8 cellular contexts compared by ENCODE assay signal in genomic region chr7:18866359-18867036, GRCh38.
DNase-seq lines count a peak whose midpoint lies in the region; ATAC-seq and TF ChIP-seq lines count a peak whose summit lies in the region.

No MANE protein-coding gene starts in this region.

- TF ChIP-seq POLR2A in HCT116 (IDR thresholded peaks at IDR 0.05; ENCODE audit: borderline replicate concordance, extremely low read depth, insufficient read depth, insufficient read length) (no peak), thyroid gland (IDR thresholded peaks at IDR 0.05) (no peak)

- POLR2A ChIA-PET in HCT116 (lab: Charles Lee) = no interaction called here

- WGBS in thyroid gland, 2 donors = 48 to 87% methylated on average over 4 of the region's 4 CpGs

- ATAC-seq in HCT116 = peak; percentile 52; the same call in 1 of the 2 replicates

- H3K27ac ChIP-seq in HCT116 (ENCODE audit: low read depth, low read length) (no peak overlapping the region), thyroid gland (no peak overlapping the region)

- no peaks in the 10 kb centered on the region for H3K79me2 ChIP-seq in HCT116 (ENCODE audit: insufficient read depth, low read length)

- no peak for TF ChIP-seq RAD21 in HCT116 (IDR thresholded peaks at IDR 0.05; ENCODE audit: low read depth)

- RAD21 ChIA-PET in HCT116 (lab: Charles Lee; ENCODE audit: low non-redundant PET in 1 of 2, low total read pairs in 2 of 2, uncharacterized antibody in 2 of 2, unreplicated experiment in 2 of 2) = no interaction called here

- H3K9me2 ChIP-seq in HCT116 (ENCODE audit: insufficient read depth) = no peaks in the 10 kb centered on the region

- H2AFZ ChIP-seq in HCT116 (ENCODE audit: low read depth, low read length, poor library complexity, severe bottlenecking) = peak overlapping the region; percentile 80

- DNase-seq in GM13977 (ENCODE audit: low spot score) (peak; percentile 16), HCT116 (ENCODE audit: low read depth, low spot score) (peak; percentile 43), NCI-H69 (lab: John Stamatoyannopoulos, UW) (peak; percentile 93), fibroblast of pulmonary artery (ENCODE audit: low read depth) (peak; percentile 100), thyroid gland (peak; percentile 15 to 27), COLO668 (lab: John Stamatoyannopoulos, UW; ENCODE audit: unreplicated experiment) (no peak), hippocampal formation (lab: John Stamatoyannopoulos, UW) (no peak)
- DNase-seq in stimulated activated naive CD4-positive, alpha-beta T cell treated with Interleukin-2 at 50 U/mL for 16 hours (lab: John Stamatoyannopoulos, UW) = no peak

- CTCF ChIA-PET in HCT116 (lab: Charles Lee) = no interaction called here

- no TSS peak for BruUV-seq in HCT116 (replicated peaks; lab: Mats Ljungman, UMichigan)

- H3K9ac ChIP-seq in HCT116 (ENCODE audit: low read length) = no peak overlapping the region

- intact Hi-C loops in HCT116 (cut with micrococcal nuclease) (no loop called here), thyroid gland (cut with DNase I) (no loop called here)

- in situ Hi-C loops in GM13977 (cut with MboI; ENCODE audit: low pct_unique_long_range_greater_than_20kb, low sequenced_read_pairs, unreplicated experiment) = no loop called here

- peak overlapping the region; percentile 19; the same call in 1 of the 2 replicates for H3K4me2 ChIP-seq in HCT116 (ENCODE audit: low read length)

- H3K9me3 ChIP-seq in HCT116 (ENCODE audit: control insufficient read depth in 1 of 2, insufficient read depth in 1 of 2, low read depth in 1 of 2, low read length in 2 of 2) = no peaks in the 10 kb centered on the region
- H3K9me3 ChIP-seq in thyroid gland = no peaks in the 10 kb centered on the region

- H3K4me1 ChIP-seq in HCT116 (ENCODE audit: control insufficient read depth in 1 of 2, insufficient read depth in 2 of 2, low read length in 2 of 2) (peaks cover 0 to 11% of the 10 kb centered on the region in 2 experiments; a peak in 2 of 4 replicates), thyroid gland (no peaks in the 10 kb centered on the region)

- no peaks in the 10 kb centered on the region for H4K20me1 ChIP-seq in HCT116 (ENCODE audit: insufficient read depth)

- H3K4me3 ChIP-seq in HCT116 (replicated peaks in 1 of 2; ENCODE audit: low read depth in 1 of 2, low read length in 2 of 2) (no peak overlapping the region), fibroblast of pulmonary artery (replicated peaks; ENCODE audit: low read depth, low read length) (no peak overlapping the region), thyroid gland (replicated peaks in 1 of 3) (no peak overlapping the region)

- no peaks in the 10 kb centered on the region for H3K36me3 ChIP-seq in HCT116 (ENCODE audit: control insufficient read depth in 1 of 2, insufficient read depth in 2 of 2, low read length in 2 of 2)
- no peaks in the 10 kb centered on the region for H3K36me3 ChIP-seq in thyroid gland

- TF ChIP-seq CTCF in GM13977 (IDR thresholded peaks at IDR 0.05; ENCODE audit: extremely low read depth, insufficient read depth, missing control alignments) (no peak), HCT116 (IDR thresholded peaks at IDR 0.05 in 2 of 3, conservative IDR thresholded peaks at IDR 0.05 in 1 of 3; ENCODE audit: borderline replicate concordance in 1 of 3, insufficient read depth in 1 of 3, low read depth in 2 of 3, low read length in 2 of 3) (no peak), fibroblast of pulmonary artery (IDR thresholded peaks at IDR 0.05; ENCODE audit: low read length, missing control alignments) (no peak), thyroid gland (IDR thresholded peaks at IDR 0.05) (no peak)

- no peaks in the 10 kb centered on the region for H3K27me3 ChIP-seq in HCT116 (ENCODE audit: insufficient read depth, low read length)
- no peaks in the 10 kb centered on the region for H3K27me3 ChIP-seq in thyroid gland

TF ChIP-seq in HCT116, 20 proteins besides CTCF, POLR2A, EP300 and RAD21:
- TF ChIP-seq ZNF274 (IDR thresholded peaks at IDR 0.05; ENCODE audit: low read depth, low read length) (no peak), TCF7L2 (IDR thresholded peaks at IDR 0.05; ENCODE audit: borderline replicate concordance, extremely low read depth, insufficient read depth, insufficient read length) (no peak), ZFX (IDR thresholded peaks at IDR 0.05) (no peak), EGR1 (IDR thresholded peaks at IDR 0.05; ENCODE audit: low read depth) (no peak), SP1 (IDR thresholded peaks at IDR 0.05; ENCODE audit: low read depth) (peak; percentile 46), FOSL1 (IDR thresholded peaks at IDR 0.05; ENCODE audit: low read depth) (peak; percentile 54), EZH2phosphoT487 (IDR thresholded peaks at IDR 0.05; ENCODE audit: borderline replicate concordance) (no peak), EZH2 (IDR thresholded peaks at IDR 0.05) (no peak), JUND (IDR thresholded peaks at IDR 0.05) (peak; percentile 52), ZBTB33 (IDR thresholded peaks at IDR 0.05; ENCODE audit: extremely low read depth, insufficient replicate concordance, low read length) (no peak), CBX3 (IDR thresholded peaks at IDR 0.05; ENCODE audit: low read depth) (peak; percentile 71; the same call in 1 of the 2 replicates), REST (IDR thresholded peaks at IDR 0.05; ENCODE audit: low read depth) (no peak), MAX (IDR thresholded peaks at IDR 0.05) (peak; percentile 83)

Comparison
In these comparisons a context has a peak if more than half of its experiments do, and no peak if none do; other contexts are left out.
1. DNase-seq: peak in GM13977 (single experiment), HCT116 (single experiment), NCI-H69 (single experiment), fibroblast of pulmonary artery (single experiment) and thyroid gland (2 of 2); none in COLO668 (single experiment), stimulated activated naive CD4-positive, alpha-beta T cell treated with Interleukin-2 at 50 U/mL for 16 hours (single experiment) and hippocampal formation (0 of 2).